ENCODE assay signal across 16 cellular contexts in genomic region chr2:200609027-200609614, GRCh38. TPM values are rescaled to one million over a fixed set of nuclear protein-coding genes. Genes with fewer than 3 reads are reported as not detected.
DNase-seq lines count a peak whose midpoint lies in the region; ATAC-seq, FAIRE-seq and TF ChIP-seq lines count a peak whose summit lies in the region.
"Had no signal": no experiment of that assay in that cellular context is flagged by ENCODE, and none has a peak within 500 bp of the region (broad histone marks: within the 10 kb centered on the region; RNA-seq: fewer than 3 reads in every experiment).

No MANE protein-coding gene starts in this region.

- H3K27ac ChIP-seq in A549 (peak overlapping the region; percentile 74 to 83), astrocyte (ENCODE audit: low read depth, low read length) (peak overlapping the region; percentile 59), keratinocyte (ENCODE audit: control insufficient read depth, insufficient read depth, low read length) (peak overlapping the region; percentile 40)

- ATAC-seq in A549, result peak; percentile 96
- ATAC-seq: activated CD8-positive, alpha-beta memory T cell treated with anti-CD3 and anti-CD28 coated beads, Interleukin-2, amount 10 ng/mL, durations not matched to agents 7 days and 5 days; T-helper 17 cell had no signal

- H3K4me1 Mint-ChIP-seq in astrocyte (ENCODE audit: low read depth, unreplicated experiment), result peaks cover 14% of the 10 kb centered on the region
- H3K4me1 Mint-ChIP-seq: activated CD8-positive, alpha-beta memory T cell treated with anti-CD3 and anti-CD28 coated beads, Interleukin-2, amount 10 ng/mL, durations not matched to agents 7 days and 5 days; mesothelial cell of epicardium; T-helper 17 cell had no signal

- peaks cover 3% of the 10 kb centered on the region for H3K36me3 Mint-ChIP-seq in astrocyte (ENCODE audit: low read depth, unreplicated experiment)
- H3K36me3 Mint-ChIP-seq: mesothelial cell of epicardium had no signal

- H3K9me3 Mint-ChIP-seq in astrocyte (ENCODE audit: unreplicated experiment), result peaks cover 11% of the 10 kb centered on the region

- dilution Hi-C loops in keratinocyte (cut with MboI; ENCODE audit: extremely low pct_ligation_motif_present, low sequenced_read_pairs), result no loop called here

- H3K36me3 ChIP-seq in astrocyte (ENCODE audit: insufficient read depth, low read length) (no peaks in the 10 kb centered on the region), keratinocyte (ENCODE audit: control insufficient read depth in 2 of 2, extremely low read depth in 1 of 2, insufficient read depth in 2 of 2, low read length in 2 of 2) (no peaks in the 10 kb centered on the region)

- H2AFZ ChIP-seq in astrocyte (ENCODE audit: low read depth, low read length) (no peak overlapping the region), keratinocyte (ENCODE audit: control insufficient read depth, low read length) (peak overlapping the region; percentile 11)

- H3K9ac ChIP-seq in astrocyte (ENCODE audit: low read length) (peak overlapping the region; percentile 48), keratinocyte (ENCODE audit: control insufficient read depth, extremely low read depth, insufficient read depth, low read length) (no peak overlapping the region)

- FAIRE-seq in A549 (lab: Jason Lieb, UNC) (no peak), astrocyte (lab: Jason Lieb, UNC) (peak; percentile 99), keratinocyte (lab: Jason Lieb, UNC) (peak; percentile 93)

- TF ChIP-seq POLR2A in A549 (IDR thresholded peaks at IDR 0.05; ENCODE audit: low read length), result no peak

- H3K27me3 ChIP-seq in astrocyte (ENCODE audit: insufficient read depth, low read length) (no peaks in the 10 kb centered on the region), keratinocyte (ENCODE audit: control insufficient read depth, extremely low read depth, insufficient read depth, low read length) (no peaks in the 10 kb centered on the region)

- H3K9me3 ChIP-seq in A549 (no peaks in the 10 kb centered on the region; the same call in 2 of the 3 replicates), astrocyte (ENCODE audit: insufficient read depth, low read depth, low read length) (no peaks in the 10 kb centered on the region), keratinocyte (ENCODE audit: control insufficient read depth, low read depth, low read length) (no peaks in the 10 kb centered on the region)

- H3K79me2 ChIP-seq in astrocyte (ENCODE audit: insufficient read depth, low read length) (no peaks in the 10 kb centered on the region), keratinocyte (ENCODE audit: control insufficient read depth, insufficient read depth, low read length) (no peaks in the 10 kb centered on the region)

- TF ChIP-seq EP300 in A549 (IDR thresholded peaks at IDR 0.05), result 0 out of 5 replicates have a peak, but pooled peaks of 1 of the 2 experiments have one; percentile 10

- H4K20me1 ChIP-seq in astrocyte (ENCODE audit: insufficient read depth, low read length) (no peaks in the 10 kb centered on the region), keratinocyte (ENCODE audit: control insufficient read depth, extremely low read depth, insufficient read depth, low read length) (no peaks in the 10 kb centered on the region)

- peak overlapping the region; percentile 67 for H3K4me2 ChIP-seq in A549
- peak overlapping the region; percentile 71 for H3K4me2 ChIP-seq in astrocyte (ENCODE audit: low read length)
- H3K4me2 ChIP-seq in keratinocyte (ENCODE audit: control insufficient read depth, extremely low read depth, insufficient read depth, low read depth, low read length), result peak overlapping the region; percentile 70

- DNase-seq in A549 (ENCODE audit: low read depth in 1 of 2, low spot score in 1 of 2) (peak; percentile 48 to 71), HS-27A (ENCODE audit: low read depth) (peak; percentile 94), astrocyte (ENCODE audit: low read depth) (peak; percentile 89), keratinocyte (ENCODE audit: low read depth, low spot score) (peak; percentile 45), NCI-H510A treated with DMSO at 0.1 percent for 48 hours (lab: John Stamatoyannopoulos, UW) (no peak), T-helper 2 cell (no peak), middle frontal gyrus (ENCODE audit: extremely low spot score, low spot score) (no peak), NCI-H2029 (lab: John Stamatoyannopoulos, UW) (no peak)
- DNase-seq: activated CD8-positive, alpha-beta memory T cell treated with anti-CD3 and anti-CD28 coated beads, Interleukin-2, amount 10 ng/mL, durations not matched to agents 7 days and 5 days; AML-193; anterior cingulate cortex; GDM1; Karpas-422; T-helper 17 cell had no signal

- H3K27ac Mint-ChIP-seq in astrocyte (ENCODE audit: unreplicated experiment), result peak overlapping the region; percentile 83
- H3K27ac Mint-ChIP-seq: activated CD8-positive, alpha-beta memory T cell treated with anti-CD3 and anti-CD28 coated beads, Interleukin-2, amount 10 ng/mL, durations not matched to agents 7 days and 5 days; mesothelial cell of epicardium; T-helper 17 cell had no signal

- H3K4me3 ChIP-seq in A549 (no peak overlapping the region), astrocyte (ENCODE audit: insufficient read depth, low read depth, low read length) (peak overlapping the region; percentile 33), keratinocyte (ENCODE audit: control insufficient read depth in 2 of 3, extremely low read depth in 1 of 3, insufficient read depth in 2 of 3, low read depth in 1 of 3, low read length in 3 of 3) (peak overlapping the region in 1 of 3 experiments; percentile 31)
- H3K4me3 ChIP-seq: skin epidermis had no signal

- peaks cover 41% of the 10 kb centered on the region for H3K4me1 ChIP-seq in A549
- H3K4me1 ChIP-seq in astrocyte (ENCODE audit: insufficient read depth, low read length), result peaks cover 16% of the 10 kb centered on the region
- peaks cover 36% of the 10 kb centered on the region for H3K4me1 ChIP-seq in keratinocyte (ENCODE audit: control insufficient read depth, extremely low read depth, insufficient read depth, low read length)

- TF ChIP-seq CTCF in A549 (IDR thresholded peaks at IDR 0.05), result no peak
- TF ChIP-seq CTCF in astrocyte (IDR thresholded peaks at IDR 0.05; ENCODE audit: insufficient read depth, low read depth, low read length), result no peak
- no peak for TF ChIP-seq CTCF in keratinocyte (optimal IDR thresholded peaks at IDR 0.05 in 1 of 3, IDR thresholded peaks at IDR 0.05 in 1 of 3, conservative IDR thresholded peaks at IDR 0.05 in 1 of 3; ENCODE audit: extremely low read depth in 1 of 3, insufficient read depth in 2 of 3, low read length in 3 of 3)

- no peaks in the 10 kb centered on the region for H3K27me3 Mint-ChIP-seq in astrocyte (ENCODE audit: low read depth, unreplicated experiment)

- CTCF ChIA-PET in A549 (lab: Yijun Ruan, JAX), result interaction anchor here (0.7 kb wide), 1 partner anchor 94 kb away, joined by 3 read pairs; no protein-coding TSS in a partner anchor

- TF ChIP-seq RAD21 in A549 (conservative IDR thresholded peaks at IDR 0.05 in 1 of 2, IDR thresholded peaks at IDR 0.05 in 1 of 2), result no peak

- no peaks in the 10 kb centered on the region for H3K9me1 ChIP-seq in keratinocyte (ENCODE audit: control insufficient read depth, extremely low read depth, insufficient read depth, low read length)

- H3K4me3 Mint-ChIP-seq in astrocyte (ENCODE audit: unreplicated experiment), result no peak overlapping the region
- H3K4me3 Mint-ChIP-seq: activated CD8-positive, alpha-beta memory T cell treated with anti-CD3 and anti-CD28 coated beads, Interleukin-2, amount 10 ng/mL, durations not matched to agents 7 days and 5 days; mesothelial cell of epicardium; T-helper 17 cell had no signal

- POLR2A ChIA-PET in A549 (lab: Yijun Ruan, JAX), result no interaction called here

TF ChIP-seq in A549, 52 proteins besides CTCF, POLR2A, EP300 and RAD21 (continues in another document):
- TF ChIP-seq USF2 (IDR thresholded peaks at IDR 0.05), result no peak
- peak; percentile 73 for TF ChIP-seq JUNB (IDR thresholded peaks at IDR 0.05)
- TF ChIP-seq ESRRA (IDR thresholded peaks at IDR 0.05; ENCODE audit: borderline replicate concordance, low read length), result no peak
- no peak for TF ChIP-seq ZSCAN20 (CRISPR knock-in tag; IDR thresholded peaks at IDR 0.05)
- peak; percentile 33; the same call in 1 of the 2 replicates for TF ChIP-seq GATA3 (IDR thresholded peaks at IDR 0.05; ENCODE audit: borderline replicate concordance)
- TF ChIP-seq TFCP2L1 (CRISPR knock-in tag; IDR thresholded peaks at IDR 0.05), result no peak
- TF ChIP-seq MAX (IDR thresholded peaks at IDR 0.05), result peak; percentile 66
- no peak for TF ChIP-seq POLR2AphosphoS2 (conservative IDR thresholded peaks at IDR 0.05; ENCODE audit: low read length)
- TF ChIP-seq FOSL2 (IDR thresholded peaks at IDR 0.05), result peak; percentile 86
- peak; percentile 87 for TF ChIP-seq FOSL2 (CRISPR knock-in tag; IDR thresholded peaks at IDR 0.05)
- no peak for TF ChIP-seq RARB (CRISPR knock-in tag; IDR thresholded peaks at IDR 0.05)
- TF ChIP-seq SMC3 (IDR thresholded peaks at IDR 0.05), result no peak
- no peak for TF ChIP-seq NFE2L2 (conservative IDR thresholded peaks at IDR 0.05; ENCODE audit: low read length)
- no peak for TF ChIP-seq RFX5 (IDR thresholded peaks at IDR 0.05)

RNA-seq across cellular contexts. Expression of gene AOX1, which starts 23.3 kb away (rescaled TPM):
- polyA plus RNA-seq in A549 (2011; rRNA removed) (2.8 and 3.6 TPM in 2 replicates), A549 (2017; fragmentation: RNase III; extraction: RNeasy Plus Mini Kit Qiagen cat#74134 plus additional on column Dnase treatment) (4.8 to 6.6 TPM (median 5.4 TPM) in 3 replicates), keratinocyte (8.3 to 13.1 TPM (median 12.2 TPM) in 3 replicates)
- 1.1 and 1.3 TPM in 2 replicates for polyA plus RNA-seq in A549 (2012; cell fraction: cytosol; rRNA removed)
- polyA plus RNA-seq in A549 (2012; cell fraction: nucleus; rRNA removed), result 0.91 and 1.8 TPM in 2 replicates
- 1.8 and 5.3 TPM in 2 replicates for polyA minus RNA-seq in A549 (2011; rRNA and poly(A)+ RNA removed)
- 1.6 and 3.4 TPM in 2 replicates for total RNA-seq in astrocyte
- polyA plus RNA-seq in keratinocyte (2011; ENCODE audit: low read depth), result 0.61 TPM
- polyA plus RNA-seq in keratinocyte (2011; cell fraction: cytosol; rRNA removed), result 7.8 and 11.3 TPM in 2 replicates
- 7.5 and 7.9 TPM in 2 replicates for polyA plus RNA-seq in keratinocyte (2011; cell fraction: nucleus; rRNA removed)
- 0.97 and 10.1 TPM in 2 replicates for polyA plus RNA-seq in keratinocyte (2012; ENCODE audit: low replicate concordance)
- 10.3 to 18.9 TPM (median 14.3 TPM) in 3 replicates for polyA minus RNA-seq in keratinocyte
- polyA minus RNA-seq in keratinocyte (2011; cell fraction: cytosol; rRNA and poly(A)+ RNA removed), result 10.9 TPM
- 10.3 and 11.9 TPM in 2 replicates for polyA minus RNA-seq in keratinocyte (2011; cell fraction: nucleus; rRNA and poly(A)+ RNA removed)
- total RNA-seq: T-helper 17 cell had no signal

Comparison
In these comparisons a context has a peak if more than half of its experiments do, and no peak if none do; other contexts are left out.
1. DNase-seq: peak in A549 (2 of 2), HS-27A (single experiment), astrocyte (single experiment) and keratinocyte (single experiment); none in NCI-H510A treated with DMSO at 0.1 percent for 48 hours (single experiment), T-helper 2 cell (0 of 5), middle frontal gyrus (single experiment) and NCI-H2029 (single experiment).
2. Peak in every context shown above with its lines, with median percentiles within 50 percentile points of each other: H3K27ac ChIP-seq and H3K4me2 ChIP-seq.